26 cellular contexts compared by ENCODE assay signal in genomic region chr7:116431783-116432182, GRCh38.
"Had no signal": no experiment of that assay in that cellular context is flagged by ENCODE, and none has a peak within 500 bp of the region (broad histone marks: within the 10 kb centered on the region; RNA-seq: fewer than 3 reads in every experiment).

No MANE protein-coding gene starts in this region.

- H3K27ac ChIP-seq: adrenal gland, ascending aorta, esophagus muscularis mucosa, gastrocnemius medialis, left ventricle myocardium inferior, VCaP had no signal

- H3K27me3 ChIP-seq: adrenal gland, ascending aorta, esophagus muscularis mucosa, gastrocnemius medialis had no signal

- H3K36me3 Mint-ChIP-seq: activated naive CD8-positive, alpha-beta T cell treated with anti-CD3 and anti-CD28 coated beads for 36 hours; natural killer cell treated with Interleukin-12 subunit alpha and Interleukin-12 subunit beta and Interleukin-15 and Interleukin-18, amount 100 ng/mL, for 72 hours; type B pancreatic cell had no signal

- H3K4me3 Mint-ChIP-seq: activated naive CD4-positive, alpha-beta T cell treated with anti-CD3 and anti-CD28 coated beads for 36 hours; activated naive CD8-positive, alpha-beta T cell treated with anti-CD3 and anti-CD28 coated beads for 36 hours; activated T-helper 1 cell treated with anti-CD3 and anti-CD28 coated beads, Interleukin-12 subunit alpha, Interleukin-12 subunit beta, Interleukin-2, Interleukin-4 antibody, amounts not matched to agents 30 ng/mL and 10 ng/mL and 1 ng/mL, durations not matched to agents 14 hours and 24 hours and 36 hours; dendritic cell treated with granulocyte-macrophage colony-stimulating factor and Interleukin-4, amounts not matched to agents 40 ng/mL and 50 ng/mL, for 4 days; endodermal cell; natural killer cell treated with Interleukin-12 subunit alpha and Interleukin-12 subunit beta and Interleukin-15 and Interleukin-18, amount 100 ng/mL, for 72 hours; stimulated activated naive CD8-positive, alpha-beta T cell treated with anti-CD3 and anti-CD28 coated beads, Interleukin-15, Interleukin-2, amounts not matched to agents 100 ng/mL and 50 ng/mL, for 24 hours; type B pancreatic cell had no signal

- DNase-seq: activated CD4-positive, alpha-beta T cell treated with anti-CD3 and anti-CD28 coated beads for 4 hours; activated CD4-positive, alpha-beta T cell treated with anti-CD3 and anti-CD28 coated beads, Interleukin-2, amount 50 U/mL, for 4 hours; activated effector memory CD4-positive, alpha-beta T cell treated with anti-CD3 and anti-CD28 coated beads, Interleukin-2, amount 50 U/mL, for 16 hours; activated naive CD4-positive, alpha-beta T cell treated with anti-CD3 and anti-CD28 coated beads for 36 hours; activated naive CD8-positive, alpha-beta T cell treated with anti-CD3 and anti-CD28 coated beads for 36 hours; adrenal gland; central memory CD4-positive, alpha-beta T cell; endodermal cell; gastrocnemius medialis; glutamatergic neuron; islet precursor cell; left ventricle myocardium inferior; mesendoderm; right cardiac atrium; stimulated activated CD4-positive, alpha-beta T cell treated with anti-CD3 and anti-CD28 coated beads, Interleukin-2, amount 100 ng/mL, for 48 hours; substantia nigra; T-helper 1 cell had no signal

- H3K4me3 ChIP-seq: adrenal gland, ascending aorta, esophagus muscularis mucosa, gastrocnemius medialis, left ventricle myocardium inferior, lung had no signal

- H3K36me3 ChIP-seq: adrenal gland, ascending aorta, esophagus muscularis mucosa, gastrocnemius medialis, left ventricle myocardium inferior had no signal

- H3K27ac Mint-ChIP-seq: activated naive CD4-positive, alpha-beta T cell treated with anti-CD3 and anti-CD28 coated beads for 36 hours; activated naive CD8-positive, alpha-beta T cell treated with anti-CD3 and anti-CD28 coated beads for 36 hours; activated T-helper 1 cell treated with anti-CD3 and anti-CD28 coated beads, Interleukin-12 subunit alpha, Interleukin-12 subunit beta, Interleukin-2, Interleukin-4 antibody, amounts not matched to agents 30 ng/mL and 10 ng/mL and 1 ng/mL, durations not matched to agents 14 hours and 24 hours and 36 hours; dendritic cell treated with granulocyte-macrophage colony-stimulating factor and Interleukin-4, amounts not matched to agents 40 ng/mL and 50 ng/mL, for 4 days; endodermal cell; natural killer cell treated with Interleukin-12 subunit alpha and Interleukin-12 subunit beta and Interleukin-15 and Interleukin-18, amount 100 ng/mL, for 72 hours; stimulated activated naive CD8-positive, alpha-beta T cell treated with anti-CD3 and anti-CD28 coated beads, Interleukin-15, Interleukin-2, amounts not matched to agents 100 ng/mL and 50 ng/mL, for 24 hours; type B pancreatic cell had no signal

- ATAC-seq: gastrocnemius medialis; natural killer cell treated with Interleukin-12 subunit alpha and Interleukin-12 subunit beta and Interleukin-15 and Interleukin-18, amount 100 ng/mL, for 72 hours had no signal

- H3K4me1 Mint-ChIP-seq: activated naive CD8-positive, alpha-beta T cell treated with anti-CD3 and anti-CD28 coated beads for 36 hours had no signal

- H3K27me3 Mint-ChIP-seq: dendritic cell treated with granulocyte-macrophage colony-stimulating factor and Interleukin-4, amounts not matched to agents 40 ng/mL and 50 ng/mL, for 4 days; type B pancreatic cell had no signal

- H3K9me3 ChIP-seq: adrenal gland, ascending aorta, esophagus muscularis mucosa, gastrocnemius medialis had no signal
